1 cellular context compared by ENCODE assay signal in the genomic region with DNA sequence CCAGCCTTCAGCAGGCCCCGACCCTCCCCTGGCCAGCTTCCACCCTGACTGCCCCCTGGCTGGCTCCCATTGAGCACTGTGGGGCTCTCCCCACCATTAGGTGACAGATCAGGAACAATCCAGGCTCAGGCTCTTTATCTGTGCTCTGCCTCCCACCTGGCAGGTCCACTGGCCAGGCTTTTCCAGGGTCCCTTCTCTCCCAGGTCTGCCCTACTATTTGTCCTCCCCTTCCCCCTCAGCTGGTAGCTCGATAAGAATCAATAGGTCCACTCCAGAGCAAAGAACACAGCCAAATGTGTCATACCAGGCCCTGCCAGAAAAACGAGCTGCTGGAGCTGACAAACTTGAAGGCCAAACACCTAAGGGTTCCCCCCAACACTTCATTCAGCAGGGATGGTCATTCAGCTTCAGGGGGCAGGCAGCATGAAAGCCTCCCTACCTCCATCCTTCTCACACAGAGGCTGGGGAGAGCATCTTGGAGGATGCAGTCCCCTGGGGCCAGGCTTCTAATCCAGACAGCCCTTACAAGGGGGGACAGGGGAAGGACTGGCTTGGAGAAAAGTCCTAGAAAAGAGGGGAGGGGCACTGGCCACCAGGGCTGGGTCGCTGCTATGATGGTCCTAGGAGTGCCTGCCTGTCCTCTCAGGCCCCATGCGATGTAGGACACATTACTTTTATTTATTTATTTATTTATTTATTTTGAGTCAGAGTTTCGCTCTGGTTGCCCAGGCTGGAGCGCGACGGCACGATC.
A peak's percentile ranks its signal among the peaks of the same experiment; 100 is the strongest.
TF ChIP-seq lines count a peak whose summit lies in the region.

No MANE protein-coding gene starts in this region.

TF ChIP-seq in H1, 55 proteins besides CTCF, POLR2A, EP300 and RAD21:
- TF ChIP-seq RNF2 (IDR thresholded peaks at IDR 0.05; ENCODE audit: borderline replicate concordance, low read depth, low read length, missing control alignments, poor library complexity, severe bottlenecking) (no peak), TAF1 (IDR thresholded peaks at IDR 0.05; ENCODE audit: low read depth, low read length) (0 out of 2 replicates have a peak, but pooled peaks have one; percentile 17)
